8 cellular contexts compared by ENCODE assay signal in genomic region chr16:28846080-28846932, GRCh38. TPM values are rescaled to one million over a fixed set of nuclear protein-coding genes. Genes with fewer than 3 reads are reported as not detected.
DNase-seq lines count a peak whose midpoint lies in the region; ATAC-seq and TF ChIP-seq lines count a peak whose summit lies in the region.

Gene TUFM, minus strand, starts transcription at chr16:28846348. Its CDS starts 79 bp downstream, at chr16:28846269.

- H3K27me3 ChIP-seq in right atrium auricular region (no peaks in the 10 kb centered on the region), vagina (no peaks in the 10 kb centered on the region)

- in situ Hi-C loops in GM13977 (cut with MboI; ENCODE audit: low pct_unique_long_range_greater_than_20kb, low sequenced_read_pairs, unreplicated experiment), result no loop called here

- TF ChIP-seq POLR2A in vagina (IDR thresholded peaks at IDR 0.05), result peak in 1 of 2 donors; percentile 17

- peak; percentile 88 for ATAC-seq in HG02885 (IDR thresholded peaks at IDR 0.05; ENCODE audit: poor library complexity, unreplicated experiment)

- no peaks in the 10 kb centered on the region for H3K9me3 ChIP-seq in right atrium auricular region
- no peaks in the 10 kb centered on the region for H3K9me3 ChIP-seq in vagina

- TF ChIP-seq CTCF in GM13977 (IDR thresholded peaks at IDR 0.05; ENCODE audit: extremely low read depth, insufficient read depth, missing control alignments) (peak; percentile 74), right atrium auricular region (IDR thresholded peaks at IDR 0.05) (peak; percentile 52 to 66), vagina (IDR thresholded peaks at IDR 0.05) (peak in 2 of 3 experiments; percentile 57 to 62)

- H3K36me3 ChIP-seq in right atrium auricular region, result peaks cover 34% of the 10 kb centered on the region
- H3K36me3 ChIP-seq in vagina, result peaks cover 0 to 31% of the 10 kb centered on the region in 2 donors

- intact Hi-C loops in vagina (cut with DNase I), result no loop called here

- H3K4me1 ChIP-seq in right atrium auricular region (peaks cover 0 to 22% of the 10 kb centered on the region in 2 donors), vagina (peaks cover 29% of the 10 kb centered on the region)

- peak; percentile 97 for DNase-seq in GM13977 (ENCODE audit: low spot score)
- peak; percentile 94 for DNase-seq in NCI-H1694 treated with DMSO at 0.1 percent for 48 hours (lab: John Stamatoyannopoulos, UW)
- DNase-seq in T-helper 2 cell, result peak; percentile 90 to 99 (median 97)
- DNase-seq in anterior cingulate cortex (lab: John Stamatoyannopoulos, UW), result peak; percentile 87 to 100 (median 98)
- DNase-seq in right atrium auricular region (ENCODE audit: low spot score), result peak; percentile 98
- peak; percentile 98 for DNase-seq in pulmonary artery endothelial cell (ENCODE audit: low read depth, low spot score)
- peak in 1 of 2 donors; percentile 98 for DNase-seq in vagina (ENCODE audit: extremely low spot score in 2 of 2)

- H3K4me3 ChIP-seq in right atrium auricular region, result peak within 1 kb of the TSS; percentile 97 to 99
- peak within 1 kb of the TSS; percentile 67 to 74 for H3K4me3 ChIP-seq in vagina

- H3K27ac ChIP-seq in right atrium auricular region, result peak within 1 kb of the TSS; percentile 89 to 92
- peak within 1 kb of the TSS; percentile 93 for H3K27ac ChIP-seq in vagina

RNA-seq across cellular contexts. Expression of gene TUFM, which starts in this region (rescaled TPM):
- total RNA-seq in right atrium auricular region, result 100 to 1,000 TPM; 122 to 165 TPM
- total RNA-seq in pulmonary artery endothelial cell, result 180 and 199 TPM in 2 replicates
- total RNA-seq in vagina, result 91.6 TPM
